ENCODE assay signal across 8 cellular contexts in genomic region chr6:43427406-43428111, GRCh38. TPM values are rescaled to one million over a fixed set of nuclear protein-coding genes. Genes with fewer than 3 reads are reported as not detected.
DNase-seq lines count a peak whose midpoint lies in the region; ATAC-seq and TF ChIP-seq lines count a peak whose summit lies in the region.

Gene ABCC10, plus strand, starts transcription at chr6:43427541. Its CDS starts 438 bp downstream, at chr6:43427979.

- H3K27me3 ChIP-seq in CD4-positive, alpha-beta T cell (ENCODE audit: control insufficient read depth, insufficient read depth, low read length) = no peaks in the 10 kb centered on the region
- H3K27me3 ChIP-seq in dorsolateral prefrontal cortex (no peaks in the 10 kb centered on the region), liver (ENCODE audit: control insufficient read depth in 4 of 4, insufficient read depth in 4 of 4, low read length in 3 of 4) (no peaks in the 10 kb centered on the region)

- peak; percentile 90 for ATAC-seq in CD4-positive, alpha-beta T cell (ENCODE audit: poor library complexity)
- ATAC-seq in GM19397 (IDR thresholded peaks at IDR 0.05; ENCODE audit: unreplicated experiment) (peak; percentile 89), HG03571 (IDR thresholded peaks at IDR 0.05; ENCODE audit: unreplicated experiment) (peak; percentile 91)

- intact Hi-C loops in CD4-positive, alpha-beta T cell (cut with DNase I, micrococcal nuclease) = loop anchor here (1.0 to 5.0 kb wide), 10 partner anchors 27 to 640 kb away; partner anchors contain the start of genes ZNF318 (in 2 of the 2), DLK2 (in 1 of the 2), GTPBP2 (in 1 of the 2) and PEX6 (in 1 of the 2)
- intact Hi-C loops in dorsolateral prefrontal cortex (cut with DNase I) = loop anchor here (1.0 to 2.0 kb wide), 3 partner anchors 58 to 63 kb away; partner anchors contain the start of gene ZNF318 (in 2 of the 2)

- DNase-seq in CD4-positive, alpha-beta T cell = peak; percentile 89 to 97 (median 92)
- DNase-seq in NCI-H82 (lab: John Stamatoyannopoulos, UW) = peak; percentile 98
- peak; percentile 96 to 97 for DNase-seq in activated CD4-positive, alpha-beta T cell treated with anti-CD3 and anti-CD28 coated beads, Interleukin-2, amount 50 U/mL, for 48 hours
- DNase-seq in dorsolateral prefrontal cortex = peak; percentile 85 to 95 (median 94)
- peak; percentile 95 for DNase-seq in stimulated activated CD4-positive, alpha-beta T cell treated with anti-CD3 and anti-CD28 coated beads, Interleukin-4, amount 100 ng/mL, for 24 hours

- POLR2A ChIA-PET in CD4-positive, alpha-beta T cell (lab: Charles Lee) = interaction anchor here (0.6 to 2.3 kb wide), 20 partner anchors 9 to 679 kb away, joined by 3 to 20 read pairs (median 6); partner anchors contain the start of genes CNPY3, CRIP3, DLK2 and GTPBP2

- peaks cover 28% of the 10 kb centered on the region for H3K36me3 Mint-ChIP-seq in CD4-positive, alpha-beta T cell (ENCODE audit: low read depth)

- H3K27me3 Mint-ChIP-seq in CD4-positive, alpha-beta T cell = no peaks in the 10 kb centered on the region

- H3K9me3 ChIP-seq in CD4-positive, alpha-beta T cell (ENCODE audit: control insufficient read depth, low read length) = no peaks in the 10 kb centered on the region
- no peaks in the 10 kb centered on the region for H3K9me3 ChIP-seq in liver (ENCODE audit: control insufficient read depth in 4 of 4, low read length in 3 of 4)

- CTCF ChIA-PET in CD4-positive, alpha-beta T cell (lab: Charles Lee) = interaction anchor here (0.7 to 2.5 kb wide), 8 partner anchors 27 to 198 kb away, joined by 3 to 9 read pairs (median 4); partner anchors contain the start of genes DNPH1, TJAP1 and ZNF318

- peak within 1 kb of the TSS; percentile 93 for H3K27ac Mint-ChIP-seq in CD4-positive, alpha-beta T cell

- H3K9ac ChIP-seq in liver (ENCODE audit: low read depth in 1 of 2, low read length in 2 of 2) = peak within 1 kb of the TSS; percentile 30 to 80

- H3K4me3 Mint-ChIP-seq in CD4-positive, alpha-beta T cell = peak within 1 kb of the TSS; percentile 95

- peaks cover 0 to 4% (median 1%) of the 10 kb centered on the region in 4 donors for H3K36me3 ChIP-seq in liver (ENCODE audit: control insufficient read depth in 4 of 4, insufficient read depth in 3 of 4, low read depth in 1 of 4, low read length in 3 of 4)

- H3K9me3 Mint-ChIP-seq in CD4-positive, alpha-beta T cell = no peaks in the 10 kb centered on the region

- TF ChIP-seq CTCF in CD4-positive, alpha-beta T cell (IDR thresholded peaks at IDR 0.05) = peak; percentile 46
- TF ChIP-seq CTCF in dorsolateral prefrontal cortex (IDR thresholded peaks at IDR 0.05 in 54 of 56, conservative IDR thresholded peaks at IDR 0.05 in 2 of 56; ENCODE audit: low read depth in 1 of 56, partially characterized antibody in 56 of 56) (peak in 54 of 56 donors; percentile 5 to 72 (median 52)), liver (IDR thresholded peaks at IDR 0.05; ENCODE audit: low read depth, low read length, missing input control) (peak; percentile 32)

- peak in 1 of 2 donors; percentile 33 for TF ChIP-seq RAD21 in liver (IDR thresholded peaks at IDR 0.05)

- H3K4me1 Mint-ChIP-seq in CD4-positive, alpha-beta T cell (ENCODE audit: low read depth) = peaks cover 26% of the 10 kb centered on the region

- H3K4me3 ChIP-seq in dorsolateral prefrontal cortex (peak within 1 kb of the TSS; percentile 52 to 99 (median 85)), liver (ENCODE audit: low read depth in 1 of 3, low read length in 3 of 3) (peak within 1 kb of the TSS; percentile 64 to 91 (median 87))

- H3K4me1 ChIP-seq in liver (ENCODE audit: control insufficient read depth in 4 of 4, insufficient read depth in 4 of 4, low read length in 3 of 4) = peaks cover 4 to 19% (median 18%) of the 10 kb centered on the region in 4 donors

- H3K27ac ChIP-seq in CD4-positive, alpha-beta T cell (ENCODE audit: low read depth, low read length) = peak within 1 kb of the TSS; percentile 76
- peak within 1 kb of the TSS; percentile 1 to 93 (median 85) for H3K27ac ChIP-seq in dorsolateral prefrontal cortex
- H3K27ac ChIP-seq in liver (ENCODE audit: low read depth in 1 of 2, low read length in 2 of 2) = peak within 1 kb of the TSS; percentile 84 to 93

- WGBS in liver = under 1% methylated on average over 49 of the region's 49 CpGs

TF ChIP-seq in liver, 16 proteins besides CTCF, POLR2A, EP300 and RAD21:
- TF ChIP-seq REST (IDR thresholded peaks at IDR 0.05) = no peak
- peak in 1 of 2 donors; percentile 29 for TF ChIP-seq JUND (IDR thresholded peaks at IDR 0.05)
- TF ChIP-seq YY1 (IDR thresholded peaks at IDR 0.05) = peak; percentile 85
- peak; percentile 76 for TF ChIP-seq MAX (IDR thresholded peaks at IDR 0.05)
- TF ChIP-seq FOXA1 (IDR thresholded peaks at IDR 0.05) = no peak
- no peak for TF ChIP-seq ATF3 (IDR thresholded peaks at IDR 0.05)
- TF ChIP-seq HNF4G (IDR thresholded peaks at IDR 0.05) = no peak
- peak; percentile 14 to 74 for TF ChIP-seq GABPA (IDR thresholded peaks at IDR 0.05 in 1 of 2, conservative IDR thresholded peaks at IDR 0.05 in 1 of 2)
- TF ChIP-seq RXRA (IDR thresholded peaks at IDR 0.05) = peak in 1 of 2 donors; percentile 62
- peak in 1 of 2 donors; percentile 44 for TF ChIP-seq HNF4A (conservative IDR thresholded peaks at IDR 0.05)
- TF ChIP-seq ZBTB33 (IDR thresholded peaks at IDR 0.05) = peak; percentile 99
- TF ChIP-seq TAF1 (conservative IDR thresholded peaks at IDR 0.05) = peak; percentile 43
- peak; percentile 67 for TF ChIP-seq SP1 (IDR thresholded peaks at IDR 0.05)
- no peak for TF ChIP-seq FOXA2 (IDR thresholded peaks at IDR 0.05)
- TF ChIP-seq NR2F2 (IDR thresholded peaks at IDR 0.05) = peak; percentile 51
- no peak for TF ChIP-seq EGR1 (IDR thresholded peaks at IDR 0.05; ENCODE audit: low read depth in 2 of 2)
TF ChIP-seq in liver: peak in this region for 10.

RNA-seq across cellular contexts. Expression of gene ABCC10, which starts in this region (rescaled TPM):
- 10 to 100 TPM; 35.7 to 38.5 TPM for total RNA-seq in CD4-positive, alpha-beta T cell
- total RNA-seq in dorsolateral prefrontal cortex = 10 to 100 TPM; 16.3 to 62.8 (median 35.7) TPM
- total RNA-seq in liver = 10 to 100 TPM in 1 of 2 donors, 1 to 10 TPM in 1; 5.3 to 10.6 TPM
- polyA plus RNA-seq in liver = 1 to 10 TPM; 3.9 to 4.9 TPM

Comparison
In these comparisons a context has a peak if more than half of its experiments do, and no peak if none do; other contexts are left out.
1. Peak in every context shown above with its lines: DNase-seq, ATAC-seq, H3K4me3 ChIP-seq and H3K27ac ChIP-seq.